Comparison of ENCODE assay signal across 8 cellular contexts in genomic region chr10:7408494-7409044, GRCh38. TPM values are rescaled to one million over a fixed set of nuclear protein-coding genes. Genes with fewer than 3 reads are reported as not detected.
DNase-seq lines count a peak whose midpoint lies in the region; ATAC-seq, FAIRE-seq and TF ChIP-seq lines count a peak whose summit lies in the region.

No MANE protein-coding gene starts in this region.

- WGBS in heart right ventricle, 2 donors = 0 to 1% methylated on average over 52 of the region's 52 CpGs
- WGBS in pancreas, 2 donors = 1% methylated on average over 52 of the region's 52 CpGs

- H3K36me3 ChIP-seq in heart right ventricle (no peaks in the 10 kb centered on the region), pancreas (no peaks in the 10 kb centered on the region)

- DNase-seq in AG10803 (ENCODE audit: low read depth) (no peak), NOMO-1 treated with dmso at 0.1 percent for 144 hours (lab: John Stamatoyannopoulos, UW; ENCODE audit: unreplicated experiment) (peak; percentile 22), heart right ventricle (peak; percentile 66 to 79), pancreas (peak; percentile 18 to 80 (median 46)), OCI-M1 (lab: John Stamatoyannopoulos, UW) (no peak)
- peak; percentile 56 for DNase-seq in activated naive CD4-positive, alpha-beta T cell treated with anti-CD3 and anti-CD28 coated beads, Interleukin-2, amount 50 U/mL, for 16 hours

- FAIRE-seq in pancreas (lab: Jason Lieb, UNC) = no peak

- H3K9me3 ChIP-seq in heart right ventricle (no peaks in the 10 kb centered on the region), pancreas (no peaks in the 10 kb centered on the region)

- H3K27ac ChIP-seq in heart right ventricle = peak overlapping the region; percentile 70 to 93 (median 90)
- peak overlapping the region in 2 of 4 donors; percentile 39 to 61 for H3K27ac ChIP-seq in pancreas

- peak; percentile 27; the same call in 1 of the 2 replicates for TF ChIP-seq CTCF in AG10803 (conservative IDR thresholded peaks at IDR 0.05; ENCODE audit: low read length)
- TF ChIP-seq CTCF in heart right ventricle (IDR thresholded peaks at IDR 0.05) = peak; percentile 58 to 89 (median 71)
- TF ChIP-seq CTCF in pancreas (IDR thresholded peaks at IDR 0.05) = peak in 1 of 4 donors; percentile 16

- peak; percentile 20 for ATAC-seq in GM21447 (IDR thresholded peaks at IDR 0.05; ENCODE audit: unreplicated experiment)
- ATAC-seq in heart right ventricle = peak; percentile 70 to 82 (median 76)
- peak; percentile 41 to 67 (median 63) for ATAC-seq in pancreas
- ATAC-seq in HG03342 (IDR thresholded peaks at IDR 0.05; ENCODE audit: unreplicated experiment) = no peak

- H3K4me3 ChIP-seq in AG10803 (ENCODE audit: low read length) (no peak overlapping the region; the same call in 1 of the 2 replicates), heart right ventricle (peak overlapping the region; percentile 66 to 88 (median 77)), pancreas (peak overlapping the region; percentile 23 to 60 (median 48))

- peaks cover 14 to 75% (median 50%) of the 10 kb centered on the region in 9 donors for H3K4me1 ChIP-seq in heart right ventricle
- H3K4me1 ChIP-seq in pancreas = peaks cover 0 to 6% (median 4%) of the 10 kb centered on the region in 3 donors

- H3K27me3 ChIP-seq in heart right ventricle = peaks cover 0 to 33% (median 9%) of the 10 kb centered on the region in 7 donors
- peaks cover 0 to 14% (median 8%) of the 10 kb centered on the region in 4 donors for H3K27me3 ChIP-seq in pancreas

- intact Hi-C loops in heart right ventricle (cut with DNase I) (loop anchor here (1.0 to 10.0 kb wide), 12 partner anchors 61 to 741 kb away; no protein-coding TSS in a partner anchor), pancreas (cut with DNase I) (loop anchor here in 1 of 3 donors (10.0 kb wide), 1 partner anchor 144 kb away; no protein-coding TSS in a partner anchor)

RNA-seq across cellular contexts. Expression of gene SFMBT2, which starts 2.3 kb away (rescaled TPM):
- total RNA-seq in heart right ventricle (10 to 100 TPM in 6 of 10 donors, 1 to 10 TPM in 4; 7.3 to 14.2 (median 10.7) TPM), pancreas (1 to 10 TPM in 4 of 6 donors, under 1 TPM in 2; 0.79 to 9.4 (median 2.5) TPM)
- polyA plus RNA-seq in heart right ventricle (1 to 10 TPM; 4.1 to 4.2 TPM), pancreas (1 to 10 TPM in 1 of 2 donors, under 1 TPM in 1; 0.65 to 1.3 TPM)

Comparison
In these comparisons a context has a peak if more than half of its experiments do, and no peak if none do; other contexts are left out.
1. DNase-seq: peak in NOMO-1 treated with dmso at 0.1 percent for 144 hours (single experiment), activated naive CD4-positive, alpha-beta T cell treated with anti-CD3 and anti-CD28 coated beads, Interleukin-2, amount 50 U/mL, for 16 hours (single experiment), heart right ventricle (2 of 2) and pancreas (6 of 6); none in AG10803 (single experiment) and OCI-M1 (single experiment).